In genomic region chr1:26824735-26825134, GRCh38 we compare ENCODE assay signal across 1 cellular context.
TF ChIP-seq lines count a peak whose summit lies in the region.

No MANE protein-coding gene starts in this region.

TF ChIP-seq in endothelial cell of umbilical vein, 7 proteins besides CTCF, POLR2A, EP300 and RAD21 (continued from another document):
- TF ChIP-seq POLR2AphosphoS5 (IDR thresholded peaks at IDR 0.05; ENCODE audit: insufficient read depth, low read depth, low read length) = no peak
- TF ChIP-seq EZH2 (IDR thresholded peaks at IDR 0.05; ENCODE audit: borderline replicate concordance, low read depth, low read length, severe bottlenecking) = no peak
- no peak for TF ChIP-seq FOS (IDR thresholded peaks at IDR 0.05; ENCODE audit: borderline replicate concordance, insufficient read depth, low read length)
